ENCODE assay signal across 14 cellular contexts in genomic region chr14:52547526-52547925, GRCh38. TPM values are rescaled to one million over a fixed set of nuclear protein-coding genes. Genes with fewer than 3 reads are reported as not detected.
DNase-seq lines count a peak whose midpoint lies in the region; ATAC-seq and TF ChIP-seq lines count a peak whose summit lies in the region.
"Had no signal": no experiment of that assay in that cellular context is flagged by ENCODE, and none has a peak within 500 bp of the region (broad histone marks: within the 10 kb centered on the region; RNA-seq: fewer than 3 reads in every experiment).

No MANE protein-coding gene starts in this region.

- no CpG with 5 or more reads among the region's 3 CpGs for WGBS in H9 (ENCODE audit: extremely low coverage, insufficient read length, low lambda C conversion rate)

- H3K27me3 ChIP-seq in H9 (ENCODE audit: insufficient read depth, low read length): no peaks in the 10 kb centered on the region

- H3T11ph ChIP-seq in H9 (ENCODE audit: low read length): no peak overlapping the region

- H2BK20ac ChIP-seq in H9 (ENCODE audit: low read depth, low read length, poor library complexity, severe bottlenecking): no peak overlapping the region

- H3K23ac ChIP-seq in H9 (ENCODE audit: insufficient read length, low read depth, low read length): no peak overlapping the region

- no peak for TF ChIP-seq POLR2A in erythroblast (IDR thresholded peaks at IDR 0.05; ENCODE audit: low read length)

- no peak overlapping the region for H2BK15ac ChIP-seq in H9 (ENCODE audit: low read depth, low read length)

- DNase-seq in H9 (no peak), SK-MEL-5 (ENCODE audit: low read depth, low spot score) (peak; percentile 6), erythroblast (lab: John Stamatoyannopoulos, UW) (peak; percentile 43 to 61), activated T-cell treated with anti-CD3 and anti-CD28 coated beads for 4 hours (no peak), hypothalamus (lab: John Stamatoyannopoulos, UW) (no peak)
- DNase-seq in activated CD8-positive, alpha-beta T cell treated with anti-CD3 and anti-CD28 coated beads for 36 hours: no peak
- DNase-seq: HCEC 1CT, NCI-H146, NCI-H2081 treated with DMSO at 0.1 percent for 48 hours, NCI-H2227 treated with DMSO at 0.1 percent for 48 hours, NCI-H526, PC-9 had no signal

- H3K4me3 Mint-ChIP-seq in H9: no peak overlapping the region
- no peak overlapping the region for H3K4me3 Mint-ChIP-seq in activated CD8-positive, alpha-beta T cell treated with anti-CD3 and anti-CD28 coated beads for 36 hours

- 0 out of 2 replicates have a peak, but pooled peaks cover 3% of the 10 kb centered on the region for H3K4me1 ChIP-seq in H9 (ENCODE audit: insufficient read depth, low read length)

- H3K27ac ChIP-seq in H9 (ENCODE audit: insufficient read length, low read depth, low read length): no peak overlapping the region
- H3K27ac ChIP-seq: PC-9, SK-N-MC had no signal

- peak; percentile 19; the same call in 2 of the 3 replicates for TF ChIP-seq CTCF in H9 (conservative IDR thresholded peaks at IDR 0.05)
- no peak for TF ChIP-seq CTCF in activated CD8-positive, alpha-beta T cell treated with anti-CD3 and anti-CD28 coated beads for 36 hours (IDR thresholded peaks at IDR 0.05)

- H3K27me3 Mint-ChIP-seq in H9 (ENCODE audit: low read depth): no peaks in the 10 kb centered on the region
- H3K27me3 Mint-ChIP-seq in activated CD8-positive, alpha-beta T cell treated with anti-CD3 and anti-CD28 coated beads for 36 hours: no peaks in the 10 kb centered on the region

- H3K56ac ChIP-seq in H9 (ENCODE audit: insufficient read length, low read depth, low read length): no peak overlapping the region

- no peaks in the 10 kb centered on the region for H3K9me3 Mint-ChIP-seq in H9
- no peaks in the 10 kb centered on the region for H3K9me3 Mint-ChIP-seq in activated CD8-positive, alpha-beta T cell treated with anti-CD3 and anti-CD28 coated beads for 36 hours

- no peak overlapping the region for H4K5ac ChIP-seq in H9 (ENCODE audit: insufficient read length, low read depth, low read length)

- H4K20me1 ChIP-seq in H9 (ENCODE audit: control insufficient read depth, insufficient read depth, insufficient read length): no peaks in the 10 kb centered on the region

- POLR2A ChIA-PET in activated CD8-positive, alpha-beta T cell treated with anti-CD3 and anti-CD28 coated beads for 36 hours (lab: Charles Lee): no interaction called here

- H3K4ac ChIP-seq in H9 (ENCODE audit: low read depth, low read length): no peak overlapping the region

- H2AFZ ChIP-seq in H9 (ENCODE audit: low read length): no peak overlapping the region
- H2AFZ ChIP-seq: PC-9 had no signal

- H2BK120ac ChIP-seq in H9 (ENCODE audit: low read depth, low read length, poor library complexity, severe bottlenecking): no peak overlapping the region

- no peaks in the 10 kb centered on the region for H3K9me3 ChIP-seq in H9 (ENCODE audit: control insufficient read depth, low read depth, low read length)

- H2BK12ac ChIP-seq in H9 (ENCODE audit: insufficient read length, low read depth, low read length): no peak overlapping the region

- no peak for ATAC-seq in GM21723 (IDR thresholded peaks at IDR 0.05; ENCODE audit: unreplicated experiment)
- ATAC-seq in activated CD8-positive, alpha-beta T cell treated with anti-CD3 and anti-CD28 coated beads for 36 hours: no peak

- H2BK5ac ChIP-seq in H9 (ENCODE audit: insufficient read length, low read length): no peak overlapping the region

- CTCF ChIA-PET in activated CD8-positive, alpha-beta T cell treated with anti-CD3 and anti-CD28 coated beads for 36 hours (lab: Charles Lee): no interaction called here

- H3K14ac ChIP-seq in H9 (ENCODE audit: insufficient read depth, low read length): no peak overlapping the region

- no peaks in the 10 kb centered on the region for H3K79me1 ChIP-seq in H9 (ENCODE audit: insufficient read depth, low read depth, low read length, poor library complexity, severe bottlenecking)

- H3K23me2 ChIP-seq in H9 (ENCODE audit: insufficient read length, low read depth, low read length, poor library complexity, severe bottlenecking): no peaks in the 10 kb centered on the region

- intact Hi-C loops in activated CD8-positive, alpha-beta T cell treated with anti-CD3 and anti-CD28 coated beads for 36 hours (cut with micrococcal nuclease): no loop called here

- no peaks in the 10 kb centered on the region; the same call in 1 of the 2 replicates for H3K79me2 ChIP-seq in H9 (ENCODE audit: insufficient read depth, low read length)

- in situ Hi-C loops in SK-MEL-5 (cut with HindIII; ENCODE audit: low pct_unique_long_range_greater_than_20kb, low sequenced_read_pairs): no loop called here

- peaks cover 0 to 4% (median 2%) of the 10 kb centered on the region in 3 experiments; a peak in 1 of 7 replicates for H3K36me3 Mint-ChIP-seq in H9 (ENCODE audit: insufficient read depth in 1 of 3, low read depth in 3 of 3)
- peaks cover 8% of the 10 kb centered on the region for H3K36me3 Mint-ChIP-seq in activated CD8-positive, alpha-beta T cell treated with anti-CD3 and anti-CD28 coated beads for 36 hours (ENCODE audit: low read depth)

- no peak overlapping the region for H2AK5ac ChIP-seq in H9 (ENCODE audit: insufficient read length, low read length)

- no peak overlapping the region for H3K9ac ChIP-seq in H9 (ENCODE audit: extremely low read depth, insufficient read length, low read length)

- H3K27ac Mint-ChIP-seq in H9: no peak overlapping the region
- no peak overlapping the region for H3K27ac Mint-ChIP-seq in activated CD8-positive, alpha-beta T cell treated with anti-CD3 and anti-CD28 coated beads for 36 hours

- H3K4me1 Mint-ChIP-seq in H9: peaks cover 24 to 26% of the 10 kb centered on the region in 2 experiments
- peaks cover 14% of the 10 kb centered on the region for H3K4me1 Mint-ChIP-seq in activated CD8-positive, alpha-beta T cell treated with anti-CD3 and anti-CD28 coated beads for 36 hours (ENCODE audit: low read depth)

- H3K18ac ChIP-seq in H9 (ENCODE audit: insufficient read length, low read depth, low read length): no peak overlapping the region

- no peak overlapping the region for H3K4me2 ChIP-seq in H9 (ENCODE audit: insufficient read depth, insufficient read length, low read length)
- H3K4me2 ChIP-seq: PC-9 had no signal

- H4K91ac ChIP-seq in H9 (ENCODE audit: insufficient read length, low read depth, low read length): no peak overlapping the region

- H4K8ac ChIP-seq in H9 (replicated peaks; ENCODE audit: insufficient read length, low read depth, low read length): no peak overlapping the region

RNA-seq across cellular contexts. Expression of gene TXNDC16, which starts 4.8 kb away (rescaled TPM):
- total RNA-seq in H9 (2021): 11.7 and 13.2 TPM in 2 replicates
- 1.1 and 1.5 TPM in 2 replicates for total RNA-seq in SK-MEL-5 (2014; rRNA removed; shearing (Covaris generic))
- polyA plus RNA-seq in SK-MEL-5 (2015; cell fraction: cytosol; rRNA removed): 1.1 and 1.5 TPM in 2 replicates
- polyA plus RNA-seq in SK-MEL-5 (2015; cell fraction: nucleus; rRNA removed): 3.8 and 4.1 TPM in 2 replicates
- total RNA-seq in activated CD8-positive, alpha-beta T cell treated with anti-CD3 and anti-CD28 coated beads for 36 hours: 1 to 10 TPM; 5.7 to 6.8 TPM

RNA-seq across cellular contexts. Expression of gene GPR137C, which starts 5.1 kb away (rescaled TPM):
- total RNA-seq in H9 (2021): 4.2 and 4.3 TPM in 2 replicates
- 0.32 and 0.40 TPM in 2 replicates for total RNA-seq in SK-MEL-5 (2014; rRNA removed; shearing (Covaris generic))
- 0.38 and 0.52 TPM in 2 replicates for polyA plus RNA-seq in SK-MEL-5 (2015; cell fraction: cytosol; rRNA removed)
- 0.70 and 0.93 TPM in 2 replicates for polyA plus RNA-seq in SK-MEL-5 (2015; cell fraction: nucleus; rRNA removed)
- total RNA-seq in activated CD8-positive, alpha-beta T cell treated with anti-CD3 and anti-CD28 coated beads for 36 hours: under 1 TPM; 0.05 to 0.11 TPM

Comparison
In these comparisons a context has a peak if more than half of its experiments do, and no peak if none do; other contexts are left out.
1. DNase-seq: peak in SK-MEL-5 (single experiment) and erythroblast (2 of 2); none in H9 (single experiment), activated T-cell treated with anti-CD3 and anti-CD28 coated beads for 4 hours (single experiment), activated CD8-positive, alpha-beta T cell treated with anti-CD3 and anti-CD28 coated beads for 36 hours (single experiment) and hypothalamus (0 of 51).